8 cellular contexts compared by ENCODE assay signal in genomic region chr16:55257971-55258613, GRCh38.
A peak's percentile ranks its signal among the peaks of the same experiment; 100 is the strongest.
DNase-seq lines count a peak whose midpoint lies in the region; ATAC-seq and TF ChIP-seq lines count a peak whose summit lies in the region.

No MANE protein-coding gene starts in this region.

- H4K5ac ChIP-seq in mesendoderm (ENCODE audit: low read length): no peak overlapping the region

- H2BK5ac ChIP-seq in mesendoderm (ENCODE audit: low read length): no peak overlapping the region

- H3K27me3 ChIP-seq in mesendoderm (ENCODE audit: insufficient read depth, low read length, poor library complexity): no peaks in the 10 kb centered on the region

- H3K4ac ChIP-seq in mesendoderm (ENCODE audit: low read depth, low read length): no peak overlapping the region

- H3K4me3 ChIP-seq in AG09309 (ENCODE audit: control insufficient read depth, low read depth, low read length): no peak overlapping the region
- H3K4me3 ChIP-seq in choroid plexus epithelial cell (ENCODE audit: low read depth, low read length): no peak overlapping the region
- H3K4me3 ChIP-seq in mesendoderm (ENCODE audit: low read length): no peak overlapping the region

- no CpG with 5 or more reads among the region's 9 CpGs for WGBS in mesendoderm (ENCODE audit: extremely low coverage, insufficient coverage, low lambda C conversion rate)

- no peaks in the 10 kb centered on the region for H3K36me3 ChIP-seq in mesendoderm (ENCODE audit: control insufficient read depth, insufficient read depth, low read length)

- no peaks in the 10 kb centered on the region for H3K79me2 ChIP-seq in mesendoderm (ENCODE audit: control insufficient read depth, insufficient read depth, low read length)

- H2AK5ac ChIP-seq in mesendoderm (ENCODE audit: low read length): no peak overlapping the region

- no peak overlapping the region for H3K27ac ChIP-seq in mesendoderm (ENCODE audit: low read depth, low read length)

- H3K36me3 Mint-ChIP-seq in type B pancreatic cell: no peaks in the 10 kb centered on the region

- peak; percentile 48 for ATAC-seq in GM18508 (IDR thresholded peaks at IDR 0.05; ENCODE audit: insufficient read depth, unreplicated experiment)
- peak; percentile 87 for ATAC-seq in HG03354 (IDR thresholded peaks at IDR 0.05; ENCODE audit: poor library complexity, severe bottlenecking, unreplicated experiment)

- TF ChIP-seq CTCF in AG09309 (IDR thresholded peaks at IDR 0.05; ENCODE audit: control insufficient read depth, insufficient read depth, low read depth, low read length, missing control alignments): peak; percentile 94
- peak; percentile 68 for TF ChIP-seq CTCF in choroid plexus epithelial cell (conservative IDR thresholded peaks at IDR 0.05; ENCODE audit: low read depth, low read length)
- peak; percentile 89 for TF ChIP-seq CTCF in type B pancreatic cell (conservative IDR thresholded peaks at IDR 0.05)

- H3K9me3 Mint-ChIP-seq in type B pancreatic cell: peaks cover 12% of the 10 kb centered on the region

- H3K23ac ChIP-seq in mesendoderm (ENCODE audit: low read length): no peak overlapping the region

- H3K4me2 ChIP-seq in mesendoderm (ENCODE audit: low read length): no peak overlapping the region

- no peak overlapping the region for H2BK15ac ChIP-seq in mesendoderm (replicated peaks; ENCODE audit: low read depth)

- peaks cover 24% of the 10 kb centered on the region for H3K27me3 Mint-ChIP-seq in type B pancreatic cell

- H3K4me1 Mint-ChIP-seq in type B pancreatic cell (ENCODE audit: unreplicated experiment): peaks cover 22% of the 10 kb centered on the region

- H3K4me3 Mint-ChIP-seq in type B pancreatic cell: no peak overlapping the region

- DNase-seq in AG09309 (ENCODE audit: low read depth) (peak; percentile 23), T follicular helper cell (ENCODE audit: low read depth) (peak; percentile 2), choroid plexus epithelial cell (ENCODE audit: low read depth) (peak; percentile 48), mesendoderm (peak; percentile 74), type B pancreatic cell (ENCODE audit: extremely low spot score, unreplicated experiment) (peak; percentile 76), NCI-H2107 (lab: John Stamatoyannopoulos, UW) (no peak)

- no peak overlapping the region for H3K27ac Mint-ChIP-seq in type B pancreatic cell

- no peak overlapping the region for H3K9ac ChIP-seq in mesendoderm (ENCODE audit: low read length)

- no peak overlapping the region for H3K18ac ChIP-seq in mesendoderm (ENCODE audit: low read length)

- no peak overlapping the region for H2BK120ac ChIP-seq in mesendoderm (ENCODE audit: low read depth, low read length)

- no peak overlapping the region for H3K56ac ChIP-seq in mesendoderm (ENCODE audit: low read length)

- H3K4me1 ChIP-seq in mesendoderm (ENCODE audit: control insufficient read depth, low read depth, low read length): no peaks in the 10 kb centered on the region

- H3K79me1 ChIP-seq in mesendoderm (ENCODE audit: low read length): no peaks in the 10 kb centered on the region

- H4K8ac ChIP-seq in mesendoderm (ENCODE audit: low read depth, low read length): no peak overlapping the region
